ENCODE assay signal across 8 cellular contexts in genomic region chr4:157978680-157979361, GRCh38.
A peak's percentile ranks its signal among the peaks of the same experiment; 100 is the strongest.
DNase-seq lines count a peak whose midpoint lies in the region; ATAC-seq and TF ChIP-seq lines count a peak whose summit lies in the region.

No MANE protein-coding gene starts in this region.

- no peak overlapping the region for H3K27ac ChIP-seq in ovary

- DNase-seq in DMS114 treated with DMSO at 0.1 percent for 48 hours (lab: John Stamatoyannopoulos, UW; ENCODE audit: unreplicated experiment): peak; percentile 80
- peak; percentile 85 for DNase-seq in NCI-H748 (lab: John Stamatoyannopoulos, UW; ENCODE audit: unreplicated experiment)
- DNase-seq in activated naive CD4-positive, alpha-beta T cell treated with anti-CD3 and anti-CD28 coated beads for 36 hours: peak; percentile 11
- peak; percentile 73 for DNase-seq in glomerular visceral epithelial cell (ENCODE audit: extremely low spot score)
- DNase-seq in ovary: peak; percentile 21 to 62 (median 49)
- DNase-seq in GF-D8 (lab: John Stamatoyannopoulos, UW): no peak

- no peaks in the 10 kb centered on the region for H3K9me3 ChIP-seq in ovary

- peak; percentile 96 for ATAC-seq in GM19455 (IDR thresholded peaks at IDR 0.05; ENCODE audit: unreplicated experiment)
- peak; percentile 62 for ATAC-seq in HG03558 (IDR thresholded peaks at IDR 0.05; ENCODE audit: extremely low read depth, unreplicated experiment)

- peak; percentile 53 to 66 (median 65) for TF ChIP-seq CTCF in ovary (IDR thresholded peaks at IDR 0.05)

- no peaks in the 10 kb centered on the region for H3K9me3 Mint-ChIP-seq in activated naive CD4-positive, alpha-beta T cell treated with anti-CD3 and anti-CD28 coated beads for 36 hours

- H3K36me3 ChIP-seq in ovary: no peaks in the 10 kb centered on the region

- no peaks in the 10 kb centered on the region for H3K4me1 ChIP-seq in ovary (ENCODE audit: insufficient read depth)

- no peak overlapping the region for H3K4me3 ChIP-seq in ovary

- no peaks in the 10 kb centered on the region for H3K27me3 ChIP-seq in ovary

- no peak for TF ChIP-seq EP300 in ovary (IDR thresholded peaks at IDR 0.05)

- intact Hi-C loops in activated naive CD4-positive, alpha-beta T cell treated with anti-CD3 and anti-CD28 coated beads for 36 hours (cut with micrococcal nuclease): loop anchor here (1.0 to 10.0 kb wide), 2 partner anchors 762 to 1684 kb away; no protein-coding TSS in a partner anchor
- intact Hi-C loops in ovary (cut with DNase I): loop anchor here in 1 of 4 donors (10.0 kb wide), 1 partner anchor 754 kb away; the partner anchor contains the start of gene GRIA2

- H3K27me3 Mint-ChIP-seq in activated naive CD4-positive, alpha-beta T cell treated with anti-CD3 and anti-CD28 coated beads for 36 hours (ENCODE audit: low read depth): peaks cover 4% of the 10 kb centered on the region

- CTCF ChIA-PET in activated naive CD4-positive, alpha-beta T cell treated with anti-CD3 and anti-CD28 coated beads for 36 hours (lab: Charles Lee): interaction anchor here (0.6 to 1.4 kb wide), 5 partner anchors 11 to 717 kb away, joined by 3 read pairs; no protein-coding TSS in a partner anchor

- no peak overlapping the region for H3K27ac Mint-ChIP-seq in activated naive CD4-positive, alpha-beta T cell treated with anti-CD3 and anti-CD28 coated beads for 36 hours

- H3K36me3 Mint-ChIP-seq in activated naive CD4-positive, alpha-beta T cell treated with anti-CD3 and anti-CD28 coated beads for 36 hours (ENCODE audit: low read depth): no peaks in the 10 kb centered on the region

- WGBS in ovary, 3 donors: 5 to 6% (median 5%) methylated on average over 7 of the region's 7 CpGs

- peaks cover 3% of the 10 kb centered on the region for H3K4me1 Mint-ChIP-seq in activated naive CD4-positive, alpha-beta T cell treated with anti-CD3 and anti-CD28 coated beads for 36 hours (ENCODE audit: low read depth)

- no peak overlapping the region for H3K4me3 Mint-ChIP-seq in activated naive CD4-positive, alpha-beta T cell treated with anti-CD3 and anti-CD28 coated beads for 36 hours

- TF ChIP-seq POLR2A in ovary (IDR thresholded peaks at IDR 0.05): no peak
